In genomic region chr9:5563886-5564285, GRCh38 we compare ENCODE assay signal across 23 cellular contexts. TPM values are rescaled to one million over a fixed set of nuclear protein-coding genes. Genes with fewer than 3 reads are reported as not detected.
DNase-seq lines count a peak whose midpoint lies in the region; ATAC-seq, FAIRE-seq and TF ChIP-seq lines count a peak whose summit lies in the region.
"Had no signal": no experiment of that assay in that cellular context is flagged by ENCODE, and none has a peak within 500 bp of the region (broad histone marks: within the 10 kb centered on the region; RNA-seq: fewer than 3 reads in every experiment).

No MANE protein-coding gene starts in this region.

- POLR2A ChIA-PET in OCI-LY7 (lab: Charles Lee), result interaction anchor here (1.2 to 2.0 kb wide), 3 partner anchors 29 to 34 kb away, joined by 4 to 7 read pairs (median 6); no protein-coding TSS in a partner anchor

- no peak overlapping the region for H3K9ac ChIP-seq in endodermal cell (ENCODE audit: extremely low read depth, low read length, poor library complexity, severe bottlenecking)

- intact Hi-C loops in OCI-LY7 (cut with micrococcal nuclease; ENCODE audit: unreplicated experiment), result no loop called here

- no peaks in the 10 kb centered on the region for H3K9me2 ChIP-seq in OCI-LY7 (ENCODE audit: insufficient read depth, low read length)

- no peak overlapping the region for H3K4me3 Mint-ChIP-seq in endodermal cell
- no peak overlapping the region for H3K4me3 Mint-ChIP-seq in effector memory CD8-positive, alpha-beta T cell
- H3K4me3 Mint-ChIP-seq: activated CD8-positive, alpha-beta T cell treated with anti-CD3 and anti-CD28 coated beads, Interleukin-2, amount 10 ng/mL, durations not matched to agents 7 days and 5 days; activated naive CD8-positive, alpha-beta T cell treated with anti-CD3 and anti-CD28 coated beads, Interleukin-2, amount 50 U/mL, for 24 hours; memory B cell had no signal

- H3K4me1 ChIP-seq in endodermal cell (ENCODE audit: control insufficient read depth, insufficient read depth, low read length), result peaks cover 6% of the 10 kb centered on the region
- peaks cover 11% of the 10 kb centered on the region for H3K4me1 ChIP-seq in OCI-LY7 (ENCODE audit: insufficient read depth, low read length, poor library complexity, severe bottlenecking)
- H3K4me1 ChIP-seq: Caco-2, prostate gland had no signal

- H3K4me3 ChIP-seq in endodermal cell (ENCODE audit: low read length) (no peak overlapping the region), OCI-LY7 (ENCODE audit: low read depth, low read length, poor library complexity, severe bottlenecking) (no peak overlapping the region)
- H3K4me3 ChIP-seq: cardiac muscle cell, esophagus muscularis mucosa, prostate gland had no signal

- H3K36me3 ChIP-seq in endodermal cell (ENCODE audit: control insufficient read depth, insufficient read depth, low read length), result no peaks in the 10 kb centered on the region
- no peaks in the 10 kb centered on the region for H3K36me3 ChIP-seq in OCI-LY7 (ENCODE audit: insufficient read depth, low read length)
- H3K36me3 ChIP-seq: cardiac muscle cell, esophagus muscularis mucosa, prostate gland, WERI-Rb-1 had no signal

- H3K4me2 ChIP-seq in OCI-LY7 (ENCODE audit: low read length), result no peak overlapping the region

- no peak for ATAC-seq in effector memory CD8-positive, alpha-beta T cell (replicated peaks)
- ATAC-seq: activated CD8-positive, alpha-beta T cell treated with anti-CD3 and anti-CD28 coated beads, Interleukin-2, amount 10 ng/mL, durations not matched to agents 7 days and 5 days; activated naive CD8-positive, alpha-beta T cell treated with anti-CD3 and anti-CD28 coated beads, Interleukin-2, amount 50 U/mL, for 24 hours; naive thymus-derived CD4-positive, alpha-beta T cell; Right ventricle myocardium inferior had no signal

- no peak overlapping the region for H2AFZ ChIP-seq in OCI-LY7 (ENCODE audit: low read length)

- FAIRE-seq in H54 (lab: Jason Lieb, UNC), result peak; percentile 66
- FAIRE-seq: islet of Langerhans, small intestine had no signal

- H3K4me1 Mint-ChIP-seq in endodermal cell, result peaks cover 14% of the 10 kb centered on the region
- peaks cover 10 to 18% of the 10 kb centered on the region in 2 donors for H3K4me1 Mint-ChIP-seq in effector memory CD8-positive, alpha-beta T cell (ENCODE audit: low read depth in 2 of 2)

- no peak overlapping the region for H3K27ac Mint-ChIP-seq in endodermal cell
- no peak overlapping the region for H3K27ac Mint-ChIP-seq in effector memory CD8-positive, alpha-beta T cell
- H3K27ac Mint-ChIP-seq: activated CD8-positive, alpha-beta T cell treated with anti-CD3 and anti-CD28 coated beads, Interleukin-2, amount 10 ng/mL, durations not matched to agents 7 days and 5 days; activated naive CD8-positive, alpha-beta T cell treated with anti-CD3 and anti-CD28 coated beads, Interleukin-2, amount 50 U/mL, for 24 hours; IgD-negative memory B cell; memory B cell had no signal

- CTCF ChIA-PET in OCI-LY7 (lab: Charles Lee; ENCODE audit: unreplicated experiment), result no interaction called here

- H3K27ac ChIP-seq in endodermal cell (ENCODE audit: low read depth, low read length), result peak overlapping the region; percentile 87
- no peak overlapping the region for H3K27ac ChIP-seq in OCI-LY7 (ENCODE audit: low read depth, low read length, poor library complexity, severe bottlenecking)
- H3K27ac ChIP-seq: cardiac muscle cell, esophagus muscularis mucosa, prostate gland, WERI-Rb-1 had no signal

- peaks cover 6% of the 10 kb centered on the region for H3K27me3 Mint-ChIP-seq in endodermal cell (ENCODE audit: insufficient read depth)
- H3K27me3 Mint-ChIP-seq in effector memory CD8-positive, alpha-beta T cell, result no peaks in the 10 kb centered on the region
- H3K27me3 Mint-ChIP-seq: activated naive CD8-positive, alpha-beta T cell treated with anti-CD3 and anti-CD28 coated beads, Interleukin-2, amount 50 U/mL, for 24 hours; IgD-negative memory B cell; memory B cell; naive thymus-derived CD4-positive, alpha-beta T cell had no signal

- H3K9me3 ChIP-seq in endodermal cell (ENCODE audit: control insufficient read depth, low read length) (peaks cover 6% of the 10 kb centered on the region), OCI-LY7 (ENCODE audit: low read length) (no peaks in the 10 kb centered on the region)
- H3K9me3 ChIP-seq: Caco-2, esophagus muscularis mucosa, prostate gland had no signal

- H3K9me3 Mint-ChIP-seq in endodermal cell, result peaks cover 6% of the 10 kb centered on the region
- no peaks in the 10 kb centered on the region for H3K9me3 Mint-ChIP-seq in effector memory CD8-positive, alpha-beta T cell
- H3K9me3 Mint-ChIP-seq: activated naive CD8-positive, alpha-beta T cell treated with anti-CD3 and anti-CD28 coated beads, Interleukin-2, amount 50 U/mL, for 24 hours; memory B cell had no signal

- H3K79me2 ChIP-seq in OCI-LY7 (ENCODE audit: insufficient read depth, low read depth, low read length), result no peaks in the 10 kb centered on the region

- no peak for DNase-seq in H54 (ENCODE audit: insufficient read length, low spot score)
- peak; percentile 31 for DNase-seq in RPMI7951 (ENCODE audit: low read depth)
- no peak for DNase-seq in endodermal cell
- peak; percentile 38 for DNase-seq in renal cortical epithelial cell (ENCODE audit: low read depth)
- no peak for DNase-seq in NCI-H1436 treated with DMSO at 0.1 percent for 48 hours (lab: John Stamatoyannopoulos, UW)
- no peak for DNase-seq in effector memory CD8-positive, alpha-beta T cell
- DNase-seq in OCI-LY7 (ENCODE audit: low spot score), result no peak
- DNase-seq: activated CD8-positive, alpha-beta T cell treated with anti-CD3 and anti-CD28 coated beads, Interleukin-2, amount 10 ng/mL, durations not matched to agents 7 days and 5 days; activated naive CD8-positive, alpha-beta T cell treated with anti-CD3 and anti-CD28 coated beads, Interleukin-2, amount 50 U/mL, for 24 hours; Caco-2; naive thymus-derived CD4-positive, alpha-beta T cell; NCI-H187; small intestine; stimulated activated CD4-positive, alpha-beta T cell treated with anti-CD3 and anti-CD28 coated beads, Interleukin-4, amount 100 ng/mL, for 4 hours; T-helper 1 cell; WERI-Rb-1 had no signal

- H4K20me1 ChIP-seq in OCI-LY7 (ENCODE audit: insufficient read depth, low read length), result no peaks in the 10 kb centered on the region

- BruUV-seq in OCI-LY7 (replicated peaks; lab: Mats Ljungman, UMichigan), result no TSS peak

- no peak for TF ChIP-seq POLR2A in H54 (IDR thresholded peaks at IDR 0.05; ENCODE audit: low read depth, low read length)

- H3K27me3 ChIP-seq in endodermal cell (ENCODE audit: control insufficient read depth, insufficient read depth, low read length, poor library complexity, severe bottlenecking), result no peaks in the 10 kb centered on the region
- H3K27me3 ChIP-seq: cardiac muscle cell, esophagus muscularis mucosa had no signal

- no peaks in the 10 kb centered on the region for H3K36me3 Mint-ChIP-seq in endodermal cell (ENCODE audit: low read depth)
- H3K36me3 Mint-ChIP-seq in effector memory CD8-positive, alpha-beta T cell (ENCODE audit: insufficient read depth), result no peaks in the 10 kb centered on the region

- no peak for TF ChIP-seq CTCF in endodermal cell (conservative IDR thresholded peaks at IDR 0.05)
- TF ChIP-seq CTCF in OCI-LY7 (conservative IDR thresholded peaks at IDR 0.05; ENCODE audit: low read length), result no peak

RNA-seq across cellular contexts. Expression of gene PDCD1LG2, which starts 53.6 kb away (rescaled TPM):
- total RNA-seq in RPMI7951 (2014; rRNA removed; shearing (Covaris generic)), result 10.7 and 16.2 TPM in 2 replicates
- total RNA-seq in endodermal cell (not detected), renal cortical epithelial cell (1.9 and 6.1 TPM in 2 replicates), OCI-LY7 (2022) (not detected in 2 replicates)
- polyA plus RNA-seq in endodermal cell (2013, experiment 1 of 2), result not detected
- not detected for polyA plus RNA-seq in endodermal cell (2013, experiment 2 of 2)
- total RNA-seq in OCI-LY7 (2014; rRNA removed; shearing (Covaris generic)), result not detected in 2 replicates
- total RNA-seq: Caco-2, cardiac muscle cell had no signal
- polyA plus RNA-seq: cardiac muscle cell; naive thymus-derived CD4-positive, alpha-beta T cell had no signal

Comparison
In these comparisons a context has a peak if more than half of its experiments do, and no peak if none do; other contexts are left out.
1. DNase-seq: peak in RPMI7951 (single experiment) and renal cortical epithelial cell (single experiment); none in H54 (single experiment), endodermal cell (single experiment), NCI-H1436 treated with DMSO at 0.1 percent for 48 hours (single experiment), effector memory CD8-positive, alpha-beta T cell (0 of 3) and OCI-LY7 (single experiment).